ENCODE assay signal across 10 cellular contexts in genomic region chr4:10104211-10104990, GRCh38. TPM values are rescaled to one million over a fixed set of nuclear protein-coding genes. Genes with fewer than 3 reads are reported as not detected.
A peak's percentile ranks its signal among the peaks of the same experiment; 100 is the strongest.
DNase-seq lines count a peak whose midpoint lies in the region; ATAC-seq and TF ChIP-seq lines count a peak whose summit lies in the region.
"Had no signal": no experiment of that assay in that cellular context is flagged by ENCODE, and none has a peak within 500 bp of the region (broad histone marks: within the 10 kb centered on the region; RNA-seq: fewer than 3 reads in every experiment).

No MANE protein-coding gene starts in this region.

- H3K27ac ChIP-seq in CD4-positive, alpha-beta memory T cell (ENCODE audit: low read depth, low read length), result peak overlapping the region; percentile 74
- peak overlapping the region; percentile 35 for H3K27ac ChIP-seq in RWPE1
- H3K27ac ChIP-seq in trophoblast cell (ENCODE audit: low read depth, low read length), result no peak overlapping the region

- no peaks in the 10 kb centered on the region for H3K27me3 ChIP-seq in CD4-positive, alpha-beta memory T cell (ENCODE audit: insufficient read depth, low read length)
- no peaks in the 10 kb centered on the region for H3K27me3 ChIP-seq in trophoblast cell (ENCODE audit: insufficient read depth, low read length)

- H4K12ac ChIP-seq in trophoblast cell (ENCODE audit: low read depth, low read length), result no peak overlapping the region

- H3K4me2 ChIP-seq in trophoblast cell (ENCODE audit: low read length), result no peak overlapping the region

- H3K18ac ChIP-seq in trophoblast cell (ENCODE audit: low read length), result no peak overlapping the region

- no peak overlapping the region for H2BK5ac ChIP-seq in trophoblast cell (ENCODE audit: low read depth, low read length, poor library complexity)

- POLR2A ChIA-PET in CD4-positive, alpha-beta memory T cell (lab: Charles Lee; ENCODE audit: partially characterized antibody), result interaction anchor here (0.6 to 19.7 kb wide), 5 partner anchors 9 to 353 kb away, joined by 3 to 396 read pairs (median 4); partner anchors contain the start of genes WDR1 and ZNF518B
- POLR2A ChIA-PET in RWPE1 (lab: Yijun Ruan, JAX; ENCODE audit: low non-redundant PET), result no interaction called here

- H3K4ac ChIP-seq in trophoblast cell (ENCODE audit: low read depth, low read length), result peak overlapping the region; percentile 44

- intact Hi-C loops in CD4-positive, alpha-beta memory T cell (cut with micrococcal nuclease), result no loop called here

- peak overlapping the region; percentile 28 to 85 (median 72) for H3K4me3 Mint-ChIP-seq in CD4-positive, alpha-beta memory T cell

- peaks cover 32 to 94% of the 10 kb centered on the region in 2 donors for H3K36me3 Mint-ChIP-seq in CD4-positive, alpha-beta memory T cell

- no peaks in the 10 kb centered on the region for H3K9me3 ChIP-seq in CD4-positive, alpha-beta memory T cell (ENCODE audit: control insufficient read depth in 1 of 2, low read length in 2 of 2)
- no peaks in the 10 kb centered on the region for H3K9me3 ChIP-seq in trophoblast cell (ENCODE audit: insufficient read depth, low read depth, low read length)

- no peak overlapping the region for H3K14ac ChIP-seq in trophoblast cell (ENCODE audit: low read length)

- H3K36me3 ChIP-seq in CD4-positive, alpha-beta memory T cell (ENCODE audit: insufficient read depth, low read length), result peaks cover 49% of the 10 kb centered on the region
- peaks cover 78 to 82% of the 10 kb centered on the region in 2 experiments for H3K36me3 ChIP-seq in trophoblast cell (ENCODE audit: control insufficient read depth in 1 of 2, insufficient read depth in 2 of 2, low read length in 2 of 2)

- H4K8ac ChIP-seq in trophoblast cell (ENCODE audit: low read depth, low read length), result no peak overlapping the region

- peaks cover 51% of the 10 kb centered on the region for H3K79me2 ChIP-seq in trophoblast cell (ENCODE audit: control insufficient read depth, insufficient read depth, low read length, poor library complexity)

- H3K4me1 Mint-ChIP-seq in CD4-positive, alpha-beta memory T cell, result peaks cover 85 to 100% (median 95%) of the 10 kb centered on the region in 4 donors

- no peak for TF ChIP-seq CTCF in RWPE1 (conservative IDR thresholded peaks at IDR 0.05; ENCODE audit: low read depth)

- H3K27ac Mint-ChIP-seq in CD4-positive, alpha-beta memory T cell, result peak overlapping the region; percentile 83 to 99 (median 92)

- no CpG with 5 or more reads among the region's 11 CpGs for WGBS in trophoblast cell (ENCODE audit: extremely low coverage, insufficient coverage, insufficient read length)

- ATAC-seq in GM18505 (IDR thresholded peaks at IDR 0.05; ENCODE audit: unreplicated experiment) (no peak), HG02798 (IDR thresholded peaks at IDR 0.05; ENCODE audit: poor library complexity, unreplicated experiment) (no peak)
- ATAC-seq: HCT116, left lobe of liver had no signal

- no peak overlapping the region for H3K9ac ChIP-seq in trophoblast cell (ENCODE audit: low read length)

- H2AK5ac ChIP-seq in trophoblast cell (ENCODE audit: low read length), result no peak overlapping the region

- H4K91ac ChIP-seq in trophoblast cell (ENCODE audit: low read depth, low read length), result no peak overlapping the region

- no peak for DNase-seq in CD4-positive, alpha-beta memory T cell
- DNase-seq in RWPE1 (ENCODE audit: low spot score), result no peak
- DNase-seq in fibroblast of gingiva (ENCODE audit: low read depth), result peak; percentile 78
- no peak for DNase-seq in trophoblast cell
- DNase-seq in putamen (ENCODE audit: low spot score), result no peak
- DNase-seq in COLO668 (lab: John Stamatoyannopoulos, UW; ENCODE audit: unreplicated experiment), result no peak

- no peak for TF ChIP-seq POLR2A in GM18505 (IDR thresholded peaks at IDR 0.05; ENCODE audit: borderline replicate concordance, extremely low read depth, insufficient read depth, insufficient read length)

- no peak overlapping the region for H2BK120ac ChIP-seq in trophoblast cell (ENCODE audit: insufficient read depth, low read length, poor library complexity)

- H3K27me3 Mint-ChIP-seq in CD4-positive, alpha-beta memory T cell, result no peaks in the 10 kb centered on the region

- CTCF ChIA-PET in CD4-positive, alpha-beta memory T cell (lab: Charles Lee; ENCODE audit: partially characterized antibody), result interaction anchor here (1.0 to 2.3 kb wide), 2 partner anchors 11 to 13 kb away, joined by 4 to 5 read pairs; partner anchors contain the start of gene WDR1
- CTCF ChIA-PET in RWPE1 (lab: Yijun Ruan, JAX), result no interaction called here

- H2AFZ ChIP-seq in trophoblast cell (ENCODE audit: insufficient read depth, low read length, poor library complexity), result no peak overlapping the region

- H3K23ac ChIP-seq in trophoblast cell (ENCODE audit: low read length), result no peak overlapping the region

- no peak overlapping the region for H3K4me3 ChIP-seq in CD4-positive, alpha-beta memory T cell (ENCODE audit: low read length in 2 of 2)
- no peak overlapping the region for H3K4me3 ChIP-seq in trophoblast cell (ENCODE audit: low read depth, low read length)

- H3K9me3 Mint-ChIP-seq in CD4-positive, alpha-beta memory T cell, result peaks cover 0 to 2% (median 0%) of the 10 kb centered on the region in 8 donors

- no peak overlapping the region for H2BK12ac ChIP-seq in trophoblast cell (ENCODE audit: low read length)

- H3K79me1 ChIP-seq in trophoblast cell (ENCODE audit: low read length), result no peaks in the 10 kb centered on the region

- peaks cover 97% of the 10 kb centered on the region for H3K4me1 ChIP-seq in CD4-positive, alpha-beta memory T cell (ENCODE audit: insufficient read depth, low read length)
- H3K4me1 ChIP-seq in trophoblast cell (ENCODE audit: control insufficient read depth in 1 of 2, insufficient read depth in 2 of 2, low read length in 2 of 2), result peaks cover 25 to 30% of the 10 kb centered on the region in 2 experiments

RNA-seq across cellular contexts. Expression of gene WDR1, which starts 12.2 kb away (rescaled TPM):
- 100 to 1,000 TPM; 295 to 298 TPM for total RNA-seq in CD4-positive, alpha-beta memory T cell
- 100 to 1,000 TPM; 337 to 348 TPM for polyA plus RNA-seq in CD4-positive, alpha-beta memory T cell
- 349 and 360 TPM in 2 replicates for polyA plus RNA-seq in trophoblast cell (2013)
